8 cellular contexts compared by ENCODE assay signal in genomic region chr3:167406876-167407492, GRCh38. TPM values are rescaled to one million over a fixed set of nuclear protein-coding genes. Genes with fewer than 3 reads are reported as not detected.
DNase-seq lines count a peak whose midpoint lies in the region; ATAC-seq and TF ChIP-seq lines count a peak whose summit lies in the region.

No MANE protein-coding gene starts in this region.

- no peak overlapping the region for H2BK5ac ChIP-seq in trophoblast cell (ENCODE audit: low read depth, low read length, poor library complexity)

- no peak overlapping the region for H3K9ac ChIP-seq in SK-N-MC (ENCODE audit: insufficient read length)
- H3K9ac ChIP-seq in trophoblast cell (ENCODE audit: low read length), result no peak overlapping the region

- H3K36me3 Mint-ChIP-seq in activated CD8-positive, alpha-beta T cell treated with anti-CD3 and anti-CD28 coated beads for 36 hours (ENCODE audit: low read depth), result no peaks in the 10 kb centered on the region
- H3K36me3 Mint-ChIP-seq in activated CD8-positive, alpha-beta T cell treated with anti-CD3 and anti-CD28 coated beads, Interleukin-2, amount 10 ng/mL, durations not matched to agents 7 days and 5 days (ENCODE audit: low read depth), result no peaks in the 10 kb centered on the region

- H3K27ac ChIP-seq in SK-N-MC, result no peak overlapping the region
- H3K27ac ChIP-seq in foreskin keratinocyte, result no peak overlapping the region
- H3K27ac ChIP-seq in trophoblast cell (ENCODE audit: low read depth, low read length), result no peak overlapping the region

- no peak overlapping the region for H3K18ac ChIP-seq in trophoblast cell (ENCODE audit: low read length)

- H3K4me3 ChIP-seq in SK-N-MC, result no peak overlapping the region
- H3K4me3 ChIP-seq in trophoblast cell (ENCODE audit: low read depth, low read length), result no peak overlapping the region

- no peak overlapping the region for H3K4me3 Mint-ChIP-seq in activated CD8-positive, alpha-beta T cell treated with anti-CD3 and anti-CD28 coated beads for 36 hours
- no peak overlapping the region for H3K4me3 Mint-ChIP-seq in activated CD8-positive, alpha-beta T cell treated with anti-CD3 and anti-CD28 coated beads, Interleukin-2, amount 10 ng/mL, durations not matched to agents 7 days and 5 days

- H2BK12ac ChIP-seq in trophoblast cell (ENCODE audit: low read length), result no peak overlapping the region

- H3K4me1 ChIP-seq in foreskin keratinocyte (no peaks in the 10 kb centered on the region), trophoblast cell (ENCODE audit: control insufficient read depth in 1 of 2, insufficient read depth in 2 of 2, low read length in 2 of 2) (no peaks in the 10 kb centered on the region)

- WGBS in trophoblast cell (ENCODE audit: extremely low coverage, insufficient coverage, insufficient read length), result no CpG with 5 or more reads among the region's 3 CpGs

- H3K9me3 Mint-ChIP-seq in activated CD8-positive, alpha-beta T cell treated with anti-CD3 and anti-CD28 coated beads for 36 hours, result no peaks in the 10 kb centered on the region
- H3K9me3 Mint-ChIP-seq in activated CD8-positive, alpha-beta T cell treated with anti-CD3 and anti-CD28 coated beads, Interleukin-2, amount 10 ng/mL, durations not matched to agents 7 days and 5 days (ENCODE audit: insufficient read depth), result no peaks in the 10 kb centered on the region

- H3K4me1 Mint-ChIP-seq in activated CD8-positive, alpha-beta T cell treated with anti-CD3 and anti-CD28 coated beads for 36 hours (ENCODE audit: low read depth), result no peaks in the 10 kb centered on the region
- no peaks in the 10 kb centered on the region for H3K4me1 Mint-ChIP-seq in activated CD8-positive, alpha-beta T cell treated with anti-CD3 and anti-CD28 coated beads, Interleukin-2, amount 10 ng/mL, durations not matched to agents 7 days and 5 days (ENCODE audit: low read depth)

- H3K27ac Mint-ChIP-seq in activated CD8-positive, alpha-beta T cell treated with anti-CD3 and anti-CD28 coated beads for 36 hours, result no peak overlapping the region
- H3K27ac Mint-ChIP-seq in activated CD8-positive, alpha-beta T cell treated with anti-CD3 and anti-CD28 coated beads, Interleukin-2, amount 10 ng/mL, durations not matched to agents 7 days and 5 days, result no peak overlapping the region

- H3K27me3 Mint-ChIP-seq in activated CD8-positive, alpha-beta T cell treated with anti-CD3 and anti-CD28 coated beads for 36 hours, result no peaks in the 10 kb centered on the region
- no peaks in the 10 kb centered on the region for H3K27me3 Mint-ChIP-seq in activated CD8-positive, alpha-beta T cell treated with anti-CD3 and anti-CD28 coated beads, Interleukin-2, amount 10 ng/mL, durations not matched to agents 7 days and 5 days (ENCODE audit: low read depth)

- intact Hi-C loops in activated CD8-positive, alpha-beta T cell treated with anti-CD3 and anti-CD28 coated beads for 36 hours (cut with micrococcal nuclease), result no loop called here

- CTCF ChIA-PET in activated CD8-positive, alpha-beta T cell treated with anti-CD3 and anti-CD28 coated beads for 36 hours (lab: Charles Lee), result no interaction called here
- CTCF ChIA-PET in activated CD8-positive, alpha-beta T cell treated with anti-CD3 and anti-CD28 coated beads, Interleukin-2, amount 10 ng/mL, durations not matched to agents 7 days and 5 days (lab: Charles Lee), result no interaction called here

- no peak overlapping the region for H4K12ac ChIP-seq in trophoblast cell (ENCODE audit: low read depth, low read length)

- H3K14ac ChIP-seq in trophoblast cell (ENCODE audit: low read length), result no peak overlapping the region

- H4K8ac ChIP-seq in trophoblast cell (ENCODE audit: low read depth, low read length), result no peak overlapping the region

- H3K9me3 ChIP-seq in SK-N-MC (ENCODE audit: low read depth, low read length), result no peaks in the 10 kb centered on the region
- H3K9me3 ChIP-seq in trophoblast cell (ENCODE audit: insufficient read depth, low read depth, low read length), result no peaks in the 10 kb centered on the region

- H3K27me3 ChIP-seq in foreskin keratinocyte, result no peaks in the 10 kb centered on the region
- H3K27me3 ChIP-seq in trophoblast cell (ENCODE audit: insufficient read depth, low read length), result no peaks in the 10 kb centered on the region

- no peak overlapping the region for H2BK120ac ChIP-seq in trophoblast cell (ENCODE audit: insufficient read depth, low read length, poor library complexity)

- no peak overlapping the region for H4K91ac ChIP-seq in trophoblast cell (ENCODE audit: low read depth, low read length)

- H3K36me3 ChIP-seq in SK-N-MC (ENCODE audit: insufficient read depth, low read length) (no peaks in the 10 kb centered on the region), trophoblast cell (ENCODE audit: control insufficient read depth in 1 of 2, insufficient read depth in 2 of 2, low read length in 2 of 2) (no peaks in the 10 kb centered on the region)

- peak; percentile 27 for TF ChIP-seq CTCF in activated CD8-positive, alpha-beta T cell treated with anti-CD3 and anti-CD28 coated beads for 36 hours (IDR thresholded peaks at IDR 0.05)
- TF ChIP-seq CTCF in foreskin keratinocyte (conservative IDR thresholded peaks at IDR 0.05), result peak; percentile 82

- no peak overlapping the region for H3K23ac ChIP-seq in trophoblast cell (ENCODE audit: low read length)

- H3K4ac ChIP-seq in trophoblast cell (ENCODE audit: low read depth, low read length), result no peak overlapping the region

- H2AK5ac ChIP-seq in trophoblast cell (ENCODE audit: low read length), result no peak overlapping the region

- no peaks in the 10 kb centered on the region for H3K79me1 ChIP-seq in trophoblast cell (ENCODE audit: low read length)

- H2AFZ ChIP-seq in trophoblast cell (ENCODE audit: insufficient read depth, low read length, poor library complexity), result no peak overlapping the region

- DNase-seq in activated CD8-positive, alpha-beta T cell treated with anti-CD3 and anti-CD28 coated beads for 36 hours, result peak; percentile 18
- DNase-seq in activated CD8-positive, alpha-beta T cell treated with anti-CD3 and anti-CD28 coated beads, Interleukin-2, amount 10 ng/mL, durations not matched to agents 7 days and 5 days, result no peak
- DNase-seq in MV-4-11 (lab: John Stamatoyannopoulos, UW) (peak; percentile 56), SK-N-MC (ENCODE audit: low read depth, low spot score) (peak; percentile 18), foreskin keratinocyte (peak; percentile 37 to 70), trophoblast cell (peak; percentile 40 to 69)
- no peak for DNase-seq in effector CD4-positive, alpha-beta T cell

- peak; percentile 37 for ATAC-seq in activated CD8-positive, alpha-beta T cell treated with anti-CD3 and anti-CD28 coated beads for 36 hours
- no peak for ATAC-seq in activated CD8-positive, alpha-beta T cell treated with anti-CD3 and anti-CD28 coated beads, Interleukin-2, amount 10 ng/mL, durations not matched to agents 7 days and 5 days
- ATAC-seq in foreskin keratinocyte (peak; percentile 99), GM21528 (IDR thresholded peaks at IDR 0.05; ENCODE audit: low FRiP score, unreplicated experiment) (no peak)

- no peaks in the 10 kb centered on the region for H3K79me2 ChIP-seq in trophoblast cell (ENCODE audit: control insufficient read depth, insufficient read depth, low read length, poor library complexity)

- no peak overlapping the region for H3K4me2 ChIP-seq in trophoblast cell (ENCODE audit: low read length)

- POLR2A ChIA-PET in activated CD8-positive, alpha-beta T cell treated with anti-CD3 and anti-CD28 coated beads for 36 hours (lab: Charles Lee), result no interaction called here
- POLR2A ChIA-PET in activated CD8-positive, alpha-beta T cell treated with anti-CD3 and anti-CD28 coated beads, Interleukin-2, amount 10 ng/mL, durations not matched to agents 7 days and 5 days (lab: Charles Lee), result no interaction called here

RNA-seq across cellular contexts. Expression of gene ZBBX, which starts 26.9 kb away (rescaled TPM):
- total RNA-seq in activated CD8-positive, alpha-beta T cell treated with anti-CD3 and anti-CD28 coated beads for 36 hours, result not detected
- not detected for total RNA-seq in activated CD8-positive, alpha-beta T cell treated with anti-CD3 and anti-CD28 coated beads, Interleukin-2, amount 10 ng/mL, durations not matched to agents 7 days and 5 days
- total RNA-seq in foreskin keratinocyte, result not detected in 2 replicates
- not detected in 2 replicates for polyA plus RNA-seq in foreskin keratinocyte
- polyA plus RNA-seq in trophoblast cell (2013), result 0.39 and 0.60 TPM in 2 replicates

Comparison
In these comparisons a context has a peak if more than half of its experiments do, and no peak if none do; other contexts are left out.
1. ATAC-seq: peak in activated CD8-positive, alpha-beta T cell treated with anti-CD3 and anti-CD28 coated beads for 36 hours (single experiment) and foreskin keratinocyte (single experiment); none in activated CD8-positive, alpha-beta T cell treated with anti-CD3 and anti-CD28 coated beads, Interleukin-2, amount 10 ng/mL, durations not matched to agents 7 days and 5 days (single experiment) and GM21528 (single experiment).
2. DNase-seq: peak in activated CD8-positive, alpha-beta T cell treated with anti-CD3 and anti-CD28 coated beads for 36 hours (single experiment), MV-4-11 (single experiment), SK-N-MC (single experiment), foreskin keratinocyte (2 of 2) and trophoblast cell (2 of 2); none in activated CD8-positive, alpha-beta T cell treated with anti-CD3 and anti-CD28 coated beads, Interleukin-2, amount 10 ng/mL, durations not matched to agents 7 days and 5 days (single experiment) and effector CD4-positive, alpha-beta T cell (single experiment).